Comparison of ENCODE assay signal across 19 cellular contexts in the genomic region with DNA sequence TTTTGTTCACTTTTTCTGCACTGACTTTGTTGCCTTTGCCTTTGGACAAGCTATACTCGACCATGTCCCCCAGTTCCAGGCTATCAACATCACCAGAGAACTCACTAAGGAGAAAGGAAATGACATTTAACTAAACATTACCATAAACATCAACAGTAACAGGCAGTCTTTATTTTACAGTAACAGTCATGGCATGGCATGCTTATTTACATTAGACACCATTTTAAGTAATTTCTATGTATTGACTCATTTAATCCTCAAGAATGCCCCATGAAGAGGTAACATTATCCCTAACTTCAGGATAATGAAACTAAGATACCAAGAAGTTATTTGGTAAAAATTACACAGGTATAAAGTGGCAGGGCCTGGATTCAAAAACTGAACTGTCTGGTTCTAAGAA. TPM values are rescaled to one million over a fixed set of nuclear protein-coding genes. Genes with fewer than 3 reads are reported as not detected.
A peak's percentile ranks its signal among the peaks of the same experiment; 100 is the strongest.
DNase-seq lines count a peak whose midpoint lies in the region; ATAC-seq and TF ChIP-seq lines count a peak whose summit lies in the region.
"Had no signal": no experiment of that assay in that cellular context is flagged by ENCODE, and none has a peak within 500 bp of the region (broad histone marks: within the 10 kb centered on the region; RNA-seq: fewer than 3 reads in every experiment).

No MANE protein-coding gene starts in this region.

- no peaks in the 10 kb centered on the region for H3K9me3 Mint-ChIP-seq in activated CD8-positive, alpha-beta T cell treated with anti-CD3 and anti-CD28 coated beads for 36 hours
- no peaks in the 10 kb centered on the region for H3K9me3 Mint-ChIP-seq in activated CD8-positive, alpha-beta T cell treated with anti-CD3 and anti-CD28 coated beads, Interleukin-2, amount 10 ng/mL, durations not matched to agents 7 days and 5 days (ENCODE audit: insufficient read depth)
- H3K9me3 Mint-ChIP-seq in endothelial cell (ENCODE audit: unreplicated experiment) = no peaks in the 10 kb centered on the region

- H3K27me3 ChIP-seq in skeletal muscle tissue (ENCODE audit: control insufficient read depth in 3 of 3, insufficient read depth in 3 of 3, low read length in 3 of 3) = no peaks in the 10 kb centered on the region
- H3K27me3 ChIP-seq: BLaER1 treated with 17β-estradiol and CSF1 and Interleukin-3, amounts not matched to agents 10 nM and 100 nM had no signal

- H3K4me1 Mint-ChIP-seq in activated CD8-positive, alpha-beta T cell treated with anti-CD3 and anti-CD28 coated beads for 36 hours (ENCODE audit: low read depth) = peaks cover 5% of the 10 kb centered on the region
- peaks cover 4% of the 10 kb centered on the region for H3K4me1 Mint-ChIP-seq in activated CD8-positive, alpha-beta T cell treated with anti-CD3 and anti-CD28 coated beads, Interleukin-2, amount 10 ng/mL, durations not matched to agents 7 days and 5 days (ENCODE audit: low read depth)
- H3K4me1 Mint-ChIP-seq in endothelial cell (ENCODE audit: unreplicated experiment) = no peaks in the 10 kb centered on the region

- peak overlapping the region; percentile 23 for H3K27ac Mint-ChIP-seq in activated CD8-positive, alpha-beta T cell treated with anti-CD3 and anti-CD28 coated beads for 36 hours
- no peak overlapping the region for H3K27ac Mint-ChIP-seq in activated CD8-positive, alpha-beta T cell treated with anti-CD3 and anti-CD28 coated beads, Interleukin-2, amount 10 ng/mL, durations not matched to agents 7 days and 5 days
- H3K27ac Mint-ChIP-seq in endothelial cell (ENCODE audit: unreplicated experiment) = no peak overlapping the region

- DNase-seq in activated CD8-positive, alpha-beta T cell treated with anti-CD3 and anti-CD28 coated beads for 36 hours = no peak
- DNase-seq in activated CD8-positive, alpha-beta T cell treated with anti-CD3 and anti-CD28 coated beads, Interleukin-2, amount 10 ng/mL, durations not matched to agents 7 days and 5 days = no peak
- DNase-seq in ELR (ENCODE audit: low read depth) (peak; percentile 25), endothelial cell (ENCODE audit: low spot score) (no peak), GM19238 (ENCODE audit: insufficient read length, low spot score) (no peak), putamen (ENCODE audit: low spot score) (no peak), AML-193 (lab: John Stamatoyannopoulos, UW) (no peak)
- DNase-seq: DND-41, GF-D8, GOT3, KBM-7, NCI-H1417 treated with DMSO at 0.1 percent for 48 hours, NCI-H2029, NCI-H2171, NCI-H446, NCI-H69, RPMI8226 had no signal

- H3K4me3 Mint-ChIP-seq in activated CD8-positive, alpha-beta T cell treated with anti-CD3 and anti-CD28 coated beads for 36 hours = no peak overlapping the region
- no peak overlapping the region for H3K4me3 Mint-ChIP-seq in activated CD8-positive, alpha-beta T cell treated with anti-CD3 and anti-CD28 coated beads, Interleukin-2, amount 10 ng/mL, durations not matched to agents 7 days and 5 days
- H3K4me3 Mint-ChIP-seq in endothelial cell (ENCODE audit: unreplicated experiment) = peak overlapping the region; percentile 17

- CTCF ChIA-PET in activated CD8-positive, alpha-beta T cell treated with anti-CD3 and anti-CD28 coated beads for 36 hours (lab: Charles Lee) = no interaction called here
- CTCF ChIA-PET in activated CD8-positive, alpha-beta T cell treated with anti-CD3 and anti-CD28 coated beads, Interleukin-2, amount 10 ng/mL, durations not matched to agents 7 days and 5 days (lab: Charles Lee) = no interaction called here

- no peak overlapping the region for H3K9ac ChIP-seq in skeletal muscle tissue (ENCODE audit: low read depth in 1 of 3, low read length in 3 of 3)
- H3K9ac ChIP-seq: BLaER1 treated with 17β-estradiol and CSF1 and Interleukin-3, amounts not matched to agents 10 nM and 100 nM had no signal

- H3K36me3 ChIP-seq in skeletal muscle tissue (ENCODE audit: control insufficient read depth in 3 of 3, insufficient read depth in 3 of 3, low read length in 3 of 3) = peaks cover 33 to 86% (median 74%) of the 10 kb centered on the region in 3 donors

- TF ChIP-seq CTCF in activated CD8-positive, alpha-beta T cell treated with anti-CD3 and anti-CD28 coated beads for 36 hours (IDR thresholded peaks at IDR 0.05) = no peak
- TF ChIP-seq CTCF in endothelial cell (IDR thresholded peaks at IDR 0.05; ENCODE audit: unreplicated experiment) = no peak

- H3K4me1 ChIP-seq in skeletal muscle tissue (ENCODE audit: control insufficient read depth in 3 of 3, insufficient read depth in 3 of 3, low read length in 3 of 3) = peaks cover 20 to 33% (median 30%) of the 10 kb centered on the region in 3 donors
- H3K4me1 ChIP-seq: BLaER1 treated with 17β-estradiol and CSF1 and Interleukin-3, amounts not matched to agents 10 nM and 100 nM had no signal

- POLR2A ChIA-PET in activated CD8-positive, alpha-beta T cell treated with anti-CD3 and anti-CD28 coated beads for 36 hours (lab: Charles Lee) = interaction anchor here (1.0 kb wide), 1 partner anchor 9 kb away, joined by 3 read pairs; the partner anchor contains the start of gene NRAS
- POLR2A ChIA-PET in activated CD8-positive, alpha-beta T cell treated with anti-CD3 and anti-CD28 coated beads, Interleukin-2, amount 10 ng/mL, durations not matched to agents 7 days and 5 days (lab: Charles Lee) = no interaction called here

- H3K4me3 ChIP-seq in skeletal muscle tissue (ENCODE audit: low read length in 3 of 3) = no peak overlapping the region
- H3K4me3 ChIP-seq: BLaER1 treated with 17β-estradiol and CSF1 and Interleukin-3, amounts not matched to agents 10 nM and 100 nM had no signal

- intact Hi-C loops in activated CD8-positive, alpha-beta T cell treated with anti-CD3 and anti-CD28 coated beads for 36 hours (cut with micrococcal nuclease) = no loop called here

- H3K9me3 ChIP-seq in skeletal muscle tissue (ENCODE audit: control insufficient read depth in 3 of 3, low read length in 3 of 3) = no peaks in the 10 kb centered on the region
- H3K9me3 ChIP-seq: BLaER1 treated with 17β-estradiol and CSF1 and Interleukin-3, amounts not matched to agents 10 nM and 100 nM had no signal

- no peak for ATAC-seq in activated CD8-positive, alpha-beta T cell treated with anti-CD3 and anti-CD28 coated beads for 36 hours
- ATAC-seq in activated CD8-positive, alpha-beta T cell treated with anti-CD3 and anti-CD28 coated beads, Interleukin-2, amount 10 ng/mL, durations not matched to agents 7 days and 5 days = no peak

- no peaks in the 10 kb centered on the region for H3K27me3 Mint-ChIP-seq in activated CD8-positive, alpha-beta T cell treated with anti-CD3 and anti-CD28 coated beads for 36 hours
- H3K27me3 Mint-ChIP-seq in activated CD8-positive, alpha-beta T cell treated with anti-CD3 and anti-CD28 coated beads, Interleukin-2, amount 10 ng/mL, durations not matched to agents 7 days and 5 days (ENCODE audit: low read depth) = no peaks in the 10 kb centered on the region
- H3K27me3 Mint-ChIP-seq in endothelial cell (ENCODE audit: unreplicated experiment) = no peaks in the 10 kb centered on the region

- H3K27ac ChIP-seq in skeletal muscle tissue (ENCODE audit: low read depth, low read length) = peak overlapping the region; percentile 12
- H3K27ac ChIP-seq: BLaER1 treated with 17β-estradiol and CSF1 and Interleukin-3, amounts not matched to agents 10 nM and 100 nM had no signal

- H3K36me3 Mint-ChIP-seq in activated CD8-positive, alpha-beta T cell treated with anti-CD3 and anti-CD28 coated beads for 36 hours (ENCODE audit: low read depth) = peaks cover 61% of the 10 kb centered on the region
- peaks cover 72% of the 10 kb centered on the region for H3K36me3 Mint-ChIP-seq in activated CD8-positive, alpha-beta T cell treated with anti-CD3 and anti-CD28 coated beads, Interleukin-2, amount 10 ng/mL, durations not matched to agents 7 days and 5 days (ENCODE audit: low read depth)
- peaks cover 51% of the 10 kb centered on the region for H3K36me3 Mint-ChIP-seq in endothelial cell (ENCODE audit: low read depth, unreplicated experiment)

RNA-seq across cellular contexts. Expression of gene NRAS, which starts 8.7 kb away (rescaled TPM):
- 10 to 100 TPM; 49.1 to 49.9 TPM for total RNA-seq in activated CD8-positive, alpha-beta T cell treated with anti-CD3 and anti-CD28 coated beads for 36 hours
- total RNA-seq in activated CD8-positive, alpha-beta T cell treated with anti-CD3 and anti-CD28 coated beads, Interleukin-2, amount 10 ng/mL, durations not matched to agents 7 days and 5 days = 10 to 100 TPM; 50.3 to 51.7 TPM
- total RNA-seq in endothelial cell (ENCODE audit: unreplicated experiment) = 74.0 TPM
- 31.8 TPM for total RNA-seq in skeletal muscle tissue

RNA-seq across cellular contexts. Expression of gene AMPD1, which starts 29.9 kb away (rescaled TPM):
- not detected for total RNA-seq in activated CD8-positive, alpha-beta T cell treated with anti-CD3 and anti-CD28 coated beads for 36 hours
- not detected for total RNA-seq in activated CD8-positive, alpha-beta T cell treated with anti-CD3 and anti-CD28 coated beads, Interleukin-2, amount 10 ng/mL, durations not matched to agents 7 days and 5 days
- total RNA-seq in endothelial cell (ENCODE audit: unreplicated experiment) = not detected
- total RNA-seq in skeletal muscle tissue = 40.7 TPM

RNA-seq across cellular contexts. Expression of gene CSDE1, which starts 32.6 kb away (rescaled TPM):
- 100 to 1,000 TPM; 496 to 514 TPM for total RNA-seq in activated CD8-positive, alpha-beta T cell treated with anti-CD3 and anti-CD28 coated beads for 36 hours
- 100 to 1,000 TPM; 359 to 362 TPM for total RNA-seq in activated CD8-positive, alpha-beta T cell treated with anti-CD3 and anti-CD28 coated beads, Interleukin-2, amount 10 ng/mL, durations not matched to agents 7 days and 5 days
- total RNA-seq in endothelial cell (ENCODE audit: unreplicated experiment) (538 TPM), skeletal muscle tissue (657 TPM)

RNA-seq across cellular contexts. Expression of gene SIKE1, which starts 55.3 kb away (rescaled TPM):
- 10 to 100 TPM; 68.1 to 68.7 TPM for total RNA-seq in activated CD8-positive, alpha-beta T cell treated with anti-CD3 and anti-CD28 coated beads for 36 hours
- total RNA-seq in activated CD8-positive, alpha-beta T cell treated with anti-CD3 and anti-CD28 coated beads, Interleukin-2, amount 10 ng/mL, durations not matched to agents 7 days and 5 days = 10 to 100 TPM; 66.5 to 68.8 TPM
- total RNA-seq in endothelial cell (ENCODE audit: unreplicated experiment) (49.1 TPM), skeletal muscle tissue (27.7 TPM)

RNA-seq across cellular contexts. Expression of gene DENND2C, which starts 55.4 kb away (rescaled TPM):
- total RNA-seq in activated CD8-positive, alpha-beta T cell treated with anti-CD3 and anti-CD28 coated beads for 36 hours = 1 to 10 TPM in 1 of 2 experiments, under 1 TPM in 1; 0.99 to 1.5 TPM
- total RNA-seq in activated CD8-positive, alpha-beta T cell treated with anti-CD3 and anti-CD28 coated beads, Interleukin-2, amount 10 ng/mL, durations not matched to agents 7 days and 5 days = under 1 TPM; 0.34 to 0.40 TPM
- total RNA-seq in endothelial cell (ENCODE audit: unreplicated experiment) (7.7 TPM), skeletal muscle tissue (7.8 TPM)

Comparison
In these comparisons a context has a peak if more than half of its experiments do, and no peak if none do; other contexts are left out.
1. RNA of gene AMPD1, which starts 29.9 kb away (total RNA-seq): 40.7 TPM in skeletal muscle tissue (single experiment); not detected in endothelial cell (single experiment), not detected in activated CD8-positive, alpha-beta T cell treated with anti-CD3 and anti-CD28 coated beads for 36 hours and not detected in activated CD8-positive, alpha-beta T cell treated with anti-CD3 and anti-CD28 coated beads, Interleukin-2, amount 10 ng/mL, durations not matched to agents 7 days and 5 days; every median in the first group is over 10 times any median in the second.